Comparison of ENCODE assay signal across 12 cellular contexts in genomic region chr14:28765169-28765906, GRCh38. TPM values are rescaled to one million over a fixed set of nuclear protein-coding genes. Genes with fewer than 3 reads are reported as not detected.
DNase-seq lines count a peak whose midpoint lies in the region; ATAC-seq and TF ChIP-seq lines count a peak whose summit lies in the region.
"Had no signal": no experiment of that assay in that cellular context is flagged by ENCODE, and none has a peak within 500 bp of the region (broad histone marks: within the 10 kb centered on the region; RNA-seq: fewer than 3 reads in every experiment).

No MANE protein-coding gene starts in this region.

- H3K79me2 ChIP-seq in SK-N-SH (ENCODE audit: insufficient read depth): no peaks in the 10 kb centered on the region

- ATAC-seq in activated CD8-positive, alpha-beta memory T cell treated with anti-CD3 and anti-CD28 coated beads, Interleukin-2, amount 10 ng/mL, durations not matched to agents 7 days and 5 days: no peak
- ATAC-seq: activated CD4-positive, CD25-positive, alpha-beta regulatory T cell treated with anti-CD3 and anti-CD28 coated beads, Interleukin-2, amount 50 U/mL, for 24 hours had no signal

- H3K4me3 Mint-ChIP-seq in activated CD8-positive, alpha-beta memory T cell treated with anti-CD3 and anti-CD28 coated beads, Interleukin-2, amount 10 ng/mL, durations not matched to agents 7 days and 5 days: no peak overlapping the region

- H3K36me3 Mint-ChIP-seq in activated CD8-positive, alpha-beta memory T cell treated with anti-CD3 and anti-CD28 coated beads, Interleukin-2, amount 10 ng/mL, durations not matched to agents 7 days and 5 days: peaks cover 14% of the 10 kb centered on the region

- H3K4me1 ChIP-seq in SK-N-SH (ENCODE audit: control insufficient read depth in 1 of 2, insufficient read depth in 2 of 2, low read depth in 1 of 2, low read length in 1 of 2): no peaks in the 10 kb centered on the region
- H3K4me1 ChIP-seq in iPS-15b (ENCODE audit: control insufficient read depth, insufficient read depth, low read length): peaks cover 5% of the 10 kb centered on the region
- peaks cover 24% of the 10 kb centered on the region for H3K4me1 ChIP-seq in suprapubic skin

- H3K9me3 Mint-ChIP-seq in activated CD8-positive, alpha-beta memory T cell treated with anti-CD3 and anti-CD28 coated beads, Interleukin-2, amount 10 ng/mL, durations not matched to agents 7 days and 5 days (ENCODE audit: low read depth): peaks cover 3% of the 10 kb centered on the region

- POLR2A ChIA-PET in SK-N-SH (lab: Yijun Ruan, JAX): no interaction called here

- H3K27me3 Mint-ChIP-seq in activated CD8-positive, alpha-beta memory T cell treated with anti-CD3 and anti-CD28 coated beads, Interleukin-2, amount 10 ng/mL, durations not matched to agents 7 days and 5 days: peaks cover 58% of the 10 kb centered on the region

- H3K4me2 ChIP-seq in SK-N-SH: peak overlapping the region; percentile 15; the same call in 1 of the 2 replicates

- peaks cover 74% of the 10 kb centered on the region for H3K27me3 ChIP-seq in SK-N-SH (ENCODE audit: insufficient read depth)
- H3K27me3 ChIP-seq in iPS-15b (ENCODE audit: control insufficient read depth, insufficient read depth, low read length): peaks cover 86% of the 10 kb centered on the region
- peaks cover 100% of the 10 kb centered on the region for H3K27me3 ChIP-seq in suprapubic skin

- CTCF ChIA-PET in activated CD8-positive, alpha-beta memory T cell treated with anti-CD3 and anti-CD28 coated beads, Interleukin-2, amount 10 ng/mL, durations not matched to agents 7 days and 5 days (lab: Charles Lee): no interaction called here
- CTCF ChIA-PET in SK-N-SH (lab: Yijun Ruan, JAX): interaction anchor here (1.6 to 3.6 kb wide), 2 partner anchors 9 to 11 kb away, joined by 5 to 15 read pairs; no protein-coding TSS in a partner anchor

- H3F3A ChIP-seq in SK-N-SH (replicated peaks; ENCODE audit: insufficient read depth): no peaks in the 10 kb centered on the region

- H3K4me1 Mint-ChIP-seq in activated CD8-positive, alpha-beta memory T cell treated with anti-CD3 and anti-CD28 coated beads, Interleukin-2, amount 10 ng/mL, durations not matched to agents 7 days and 5 days: peaks cover 3% of the 10 kb centered on the region

- H3K9ac ChIP-seq in SK-N-SH (no peak overlapping the region), iPS-15b (ENCODE audit: low read depth, low read length) (no peak overlapping the region)

- H3K9me2 ChIP-seq in SK-N-SH: no peaks in the 10 kb centered on the region

- H3K27ac Mint-ChIP-seq in activated CD8-positive, alpha-beta memory T cell treated with anti-CD3 and anti-CD28 coated beads, Interleukin-2, amount 10 ng/mL, durations not matched to agents 7 days and 5 days: peak overlapping the region; percentile 61

- TF ChIP-seq CTCF in SK-N-SH (IDR thresholded peaks at IDR 0.05): no peak
- TF ChIP-seq CTCF in suprapubic skin (IDR thresholded peaks at IDR 0.05): no peak

- H4K20me1 ChIP-seq in SK-N-SH (ENCODE audit: insufficient read depth): no peaks in the 10 kb centered on the region

- no peak for TF ChIP-seq POLR2A in suprapubic skin (IDR thresholded peaks at IDR 0.05)

- no peak for TF ChIP-seq RAD21 in SK-N-SH (IDR thresholded peaks at IDR 0.05; ENCODE audit: low read length)

- H3K36me3 ChIP-seq in SK-N-SH (replicated peaks in 1 of 2; ENCODE audit: control insufficient read depth in 1 of 2, insufficient read depth in 2 of 2, low read length in 1 of 2) (no peaks in the 10 kb centered on the region), iPS-15b (ENCODE audit: control insufficient read depth, insufficient read depth, low read length) (no peaks in the 10 kb centered on the region), suprapubic skin (no peaks in the 10 kb centered on the region)

- TF ChIP-seq EP300 in SK-N-SH (IDR thresholded peaks at IDR 0.05; ENCODE audit: borderline replicate concordance in 1 of 2, low read depth in 1 of 2, low read length in 1 of 2) (no peak), suprapubic skin (IDR thresholded peaks at IDR 0.05) (no peak)

- H3K9me3 ChIP-seq in SK-N-SH (no peaks in the 10 kb centered on the region), iPS-15b (ENCODE audit: control insufficient read depth, insufficient read depth, low read length) (no peaks in the 10 kb centered on the region), suprapubic skin (no peaks in the 10 kb centered on the region)

- H3K4me3 ChIP-seq in SK-N-SH (ENCODE audit: low read depth in 2 of 2, low read length in 1 of 2) (no peak overlapping the region), iPS-15b (ENCODE audit: low read depth, low read length) (peak overlapping the region; percentile 56), suprapubic skin (peak overlapping the region; percentile 49)

- WGBS in SK-N-SH (ENCODE audit: low lambda C conversion rate): 22% methylated on average over 29 of the region's 30 CpGs
- 13% methylated on average over 30 of the region's 30 CpGs for WGBS in suprapubic skin

- DNase-seq in activated CD8-positive, alpha-beta memory T cell treated with anti-CD3 and anti-CD28 coated beads, Interleukin-2, amount 10 ng/mL, durations not matched to agents 7 days and 5 days: no peak
- no peak for DNase-seq in activated CD8-positive, alpha-beta memory T cell treated with anti-CD3 and anti-CD28 coated beads for 24 hours
- no peak for DNase-seq in SK-N-SH
- DNase-seq in suprapubic skin (ENCODE audit: low spot score in 2 of 2): no peak
- DNase-seq in stimulated activated CD4-positive, alpha-beta T cell treated with anti-CD3 and anti-CD28 coated beads, Interleukin-15, amount 100 ng/mL, for 24 hours: no peak
- DNase-seq in iPS-NIHi11 (ENCODE audit: low spot score): no peak
- no peak for DNase-seq in pons (ENCODE audit: low spot score)
- DNase-seq: NCI-H226 had no signal

- no peak overlapping the region for H2AFZ ChIP-seq in SK-N-SH (ENCODE audit: low read depth)

- H3K27ac ChIP-seq in SK-N-SH (ENCODE audit: low read depth in 2 of 2, low read length in 1 of 2) (no peak overlapping the region), suprapubic skin (no peak overlapping the region)

TF ChIP-seq in SK-N-SH, 30 proteins besides CTCF, POLR2A, EP300 and RAD21:
- TF ChIP-seq POLR2AphosphoS5 (IDR thresholded peaks at IDR 0.05; ENCODE audit: low read depth, low read length): no peak
- no peak for TF ChIP-seq PBX3 (IDR thresholded peaks at IDR 0.05)
- TF ChIP-seq GATA2 (CRISPR knock-in tag; IDR thresholded peaks at IDR 0.05): no peak
- TF ChIP-seq ELF1 (IDR thresholded peaks at IDR 0.05): no peak

RNA-seq across cellular contexts. Expression of gene FOXG1, which starts 1.2 kb away (rescaled TPM):
- total RNA-seq in activated CD8-positive, alpha-beta memory T cell treated with anti-CD3 and anti-CD28 coated beads, Interleukin-2, amount 10 ng/mL, durations not matched to agents 7 days and 5 days: not detected
- polyA plus RNA-seq in SK-N-SH (2012; rRNA removed): not detected in 2 replicates
- polyA plus RNA-seq in SK-N-SH (2012; cell fraction: cytosol; rRNA removed): not detected in 2 replicates
- polyA plus RNA-seq in SK-N-SH (2012; cell fraction: nucleus; rRNA removed): not detected in 2 replicates
- not detected for total RNA-seq in suprapubic skin
- total RNA-seq: omental fat pad had no signal
- polyA plus RNA-seq: CD14-positive monocyte had no signal

Comparison
In these comparisons a context has a peak if more than half of its experiments do, and no peak if none do; other contexts are left out.
1. H3K4me3 ChIP-seq: peak in iPS-15b (single experiment) and suprapubic skin (single experiment); none in SK-N-SH (0 of 2).